ENCODE assay signal across 8 cellular contexts in genomic region chr1:151060241-151061011, GRCh38. TPM values are rescaled to one million over a fixed set of nuclear protein-coding genes. Genes with fewer than 3 reads are reported as not detected.
A peak's percentile ranks its signal among the peaks of the same experiment; 100 is the strongest.
DNase-seq lines count a peak whose midpoint lies in the region; ATAC-seq and TF ChIP-seq lines count a peak whose summit lies in the region.

A gene with protein sequence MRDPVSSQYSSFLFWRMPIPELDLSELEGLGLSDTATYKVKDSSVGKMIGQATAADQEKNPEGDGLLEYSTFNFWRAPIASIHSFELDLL (plus strand): TSS chr1:151060397. CDS start chr1:151067225, 6,828 bp downstream.

- TF ChIP-seq EP300 in esophagus muscularis mucosa (IDR thresholded peaks at IDR 0.05): no peak

- H3K9me3 ChIP-seq in esophagus muscularis mucosa: no peaks in the 10 kb centered on the region
- no peaks in the 10 kb centered on the region for H3K9me3 ChIP-seq in upper lobe of right lung

- H3K4me3 ChIP-seq in esophagus muscularis mucosa: peak within 1 kb of the TSS; percentile 77 to 97 (median 92)
- H3K4me3 ChIP-seq in upper lobe of right lung: peak within 1 kb of the TSS; percentile 86

- ATAC-seq in upper lobe of right lung: no peak

- peak; percentile 3 for TF ChIP-seq CTCF in GM12873 (IDR thresholded peaks at IDR 0.05; ENCODE audit: insufficient read depth, low read depth, low read length, missing control alignments)
- no peak for TF ChIP-seq CTCF in esophagus muscularis mucosa (IDR thresholded peaks at IDR 0.05)
- TF ChIP-seq CTCF in upper lobe of right lung (IDR thresholded peaks at IDR 0.05): no peak

- intact Hi-C loops in esophagus muscularis mucosa (cut with DNase I): no loop called here
- intact Hi-C loops in upper lobe of right lung (cut with DNase I): loop anchor here (10.0 kb wide), 1 partner anchor 46 kb away; no protein-coding TSS in a partner anchor

- peak; percentile 60 to 79 for DNase-seq in NCI-H1930 (lab: John Stamatoyannopoulos, UW)
- peak; percentile 71 for DNase-seq in activated CD8-positive, alpha-beta memory T cell treated with anti-CD3 and anti-CD28 coated beads for 24 hours
- no peak for DNase-seq in esophagus muscularis mucosa (ENCODE audit: extremely low spot score)
- DNase-seq in midbrain (lab: John Stamatoyannopoulos, UW): peak; percentile 68
- DNase-seq in upper lobe of right lung: no peak
- no peak for DNase-seq in activated CD4-positive, CD25-positive, alpha-beta regulatory T cell (lab: John Stamatoyannopoulos, UW)
- DNase-seq in activated CD4-positive, alpha-beta T cell treated with anti-CD3 and anti-CD28 coated beads, Interleukin-2, amount 50 U/mL, for 4 hours: no peak

- H3K27me3 ChIP-seq in esophagus muscularis mucosa: no peaks in the 10 kb centered on the region
- no peaks in the 10 kb centered on the region for H3K27me3 ChIP-seq in upper lobe of right lung

- H3K4me1 ChIP-seq in esophagus muscularis mucosa (peaks cover 32 to 47% (median 45%) of the 10 kb centered on the region in 4 donors), upper lobe of right lung (peaks cover 36% of the 10 kb centered on the region)

- peak within 1 kb of the TSS; percentile 88 to 96 (median 94) for H3K27ac ChIP-seq in esophagus muscularis mucosa (replicated peaks in 1 of 4)
- peak within 1 kb of the TSS; percentile 89 for H3K27ac ChIP-seq in upper lobe of right lung

- TF ChIP-seq POLR2A in esophagus muscularis mucosa (IDR thresholded peaks at IDR 0.05; ENCODE audit: low read depth): no peak

- H3K36me3 ChIP-seq in esophagus muscularis mucosa: peaks cover 7 to 12% (median 11%) of the 10 kb centered on the region in 4 donors
- peaks cover 5% of the 10 kb centered on the region for H3K36me3 ChIP-seq in upper lobe of right lung

- WGBS in esophagus muscularis mucosa: under 1% methylated on average over 13 of the region's 13 CpGs

RNA-seq across cellular contexts. Expression of the gene that starts here (rescaled TPM):
- total RNA-seq in esophagus muscularis mucosa (1 to 10 TPM in 2 of 4 donors, under 1 TPM in 2; 0.78 to 1.7 (median 1.2) TPM), upper lobe of right lung (0.72 TPM)

Comparison
In these comparisons a context has a peak if more than half of its experiments do, and no peak if none do; other contexts are left out.
1. DNase-seq: peak in NCI-H1930 (2 of 2), activated CD8-positive, alpha-beta memory T cell treated with anti-CD3 and anti-CD28 coated beads for 24 hours (single experiment) and midbrain (single experiment); none in esophagus muscularis mucosa (single experiment), upper lobe of right lung (single experiment), activated CD4-positive, CD25-positive, alpha-beta regulatory T cell (0 of 4) and activated CD4-positive, alpha-beta T cell treated with anti-CD3 and anti-CD28 coated beads, Interleukin-2, amount 50 U/mL, for 4 hours (0 of 2).